Comparison of ENCODE assay signal across 15 cellular contexts in genomic region chr2:121501070-121501469, GRCh38. TPM values are rescaled to one million over a fixed set of nuclear protein-coding genes. Genes with fewer than 3 reads are reported as not detected.
DNase-seq lines count a peak whose midpoint lies in the region; ATAC-seq and TF ChIP-seq lines count a peak whose summit lies in the region.
"Had no signal": no experiment of that assay in that cellular context is flagged by ENCODE, and none has a peak within 500 bp of the region (broad histone marks: within the 10 kb centered on the region; RNA-seq: fewer than 3 reads in every experiment).

No MANE protein-coding gene starts in this region.

- H2AFZ ChIP-seq in mammary epithelial cell (ENCODE audit: low read depth, low read length) (no peak overlapping the region), mesenchymal stem cell (ENCODE audit: low read depth, low read length) (no peak overlapping the region)

- H3K14ac ChIP-seq in mesenchymal stem cell (ENCODE audit: low read length in 2 of 2) = no peak overlapping the region

- H3K4me3 ChIP-seq in CD8-positive, alpha-beta T cell (ENCODE audit: low read depth, low read length) = no peak overlapping the region
- peak overlapping the region in 2 of 3 experiments; percentile 30 to 36 for H3K4me3 ChIP-seq in mammary epithelial cell (replicated peaks in 1 of 3; ENCODE audit: insufficient read depth in 1 of 3, low read depth in 2 of 3, low read length in 3 of 3)
- no peak overlapping the region for H3K4me3 ChIP-seq in mesenchymal stem cell (ENCODE audit: insufficient read depth in 1 of 2, low read depth in 1 of 2, low read length in 2 of 2)

- H3K4me1 Mint-ChIP-seq in CD8-positive, alpha-beta T cell (ENCODE audit: low read depth) = peaks cover 18% of the 10 kb centered on the region

- H2BK120ac ChIP-seq in mesenchymal stem cell (ENCODE audit: low read depth, low read length) = no peak overlapping the region

- H4K91ac ChIP-seq in mesenchymal stem cell (ENCODE audit: low read length) = no peak overlapping the region

- H3K23ac ChIP-seq in mesenchymal stem cell (ENCODE audit: low read length in 2 of 2) = no peak overlapping the region

- H3K4me2 ChIP-seq in mammary epithelial cell (ENCODE audit: insufficient read depth, low read depth, low read length) = peak overlapping the region; percentile 69
- no peak overlapping the region for H3K4me2 ChIP-seq in mesenchymal stem cell (ENCODE audit: low read length, poor library complexity, severe bottlenecking)
- H3K4me2 ChIP-seq: KMS-11 had no signal

- no peak overlapping the region for H4K8ac ChIP-seq in mesenchymal stem cell (ENCODE audit: low read length)

- H2BK5ac ChIP-seq in mesenchymal stem cell (ENCODE audit: low read depth, low read length, poor library complexity, severe bottlenecking) = no peak overlapping the region

- H4K20me1 ChIP-seq in mammary epithelial cell (ENCODE audit: insufficient read depth, low read length) = no peaks in the 10 kb centered on the region

- H3K27me3 Mint-ChIP-seq in CD8-positive, alpha-beta T cell (ENCODE audit: low read depth) = no peaks in the 10 kb centered on the region
- H3K27me3 Mint-ChIP-seq: activated naive CD8-positive, alpha-beta T cell treated with anti-CD3 and anti-CD28 coated beads, Interleukin-2, amount 50 U/mL, for 24 hours; CD4-positive, CD25-positive, alpha-beta regulatory T cell had no signal

- no peak overlapping the region for H3K27ac ChIP-seq in CD8-positive, alpha-beta T cell (ENCODE audit: low read depth, low read length)
- H3K27ac ChIP-seq in mammary epithelial cell (ENCODE audit: insufficient read depth, low read depth, low read length) (peak overlapping the region; percentile 99), mesenchymal stem cell (ENCODE audit: low read length, poor library complexity, severe bottlenecking) (peak overlapping the region; percentile 68)
- H3K27ac ChIP-seq: KMS-11 had no signal

- peaks cover 13% of the 10 kb centered on the region for H3K79me1 ChIP-seq in mesenchymal stem cell (replicated peaks; ENCODE audit: low read length, poor library complexity, severe bottlenecking)

- POLR2A ChIA-PET in CD8-positive, alpha-beta T cell (lab: Charles Lee) = interaction anchor here (0.8 kb wide), 1 partner anchor 30 kb away, joined by 4 read pairs; the partner anchor contains the start of gene RNU4ATAC

- no peak overlapping the region for H3K4me3 Mint-ChIP-seq in CD8-positive, alpha-beta T cell
- H3K4me3 Mint-ChIP-seq: activated naive CD8-positive, alpha-beta T cell treated with anti-CD3 and anti-CD28 coated beads, Interleukin-2, amount 50 U/mL, for 24 hours; CD4-positive, CD25-positive, alpha-beta regulatory T cell had no signal

- H3K9me3 ChIP-seq in CD8-positive, alpha-beta T cell (ENCODE audit: low read length) = no peaks in the 10 kb centered on the region
- H3K9me3 ChIP-seq in mammary epithelial cell (replicated peaks; ENCODE audit: insufficient read depth, low read length) = peaks cover 3% of the 10 kb centered on the region
- no peaks in the 10 kb centered on the region for H3K9me3 ChIP-seq in mesenchymal stem cell (ENCODE audit: control insufficient read depth, low read length)

- H3K9ac ChIP-seq in mammary epithelial cell (ENCODE audit: insufficient read depth, low read length) (peak overlapping the region; percentile 86), mesenchymal stem cell (ENCODE audit: low read length) (no peak overlapping the region)
- H3K9ac ChIP-seq: KMS-11 had no signal

- H3K18ac ChIP-seq in mesenchymal stem cell (ENCODE audit: low read depth in 1 of 2, low read length in 2 of 2) = no peak overlapping the region

- H3K4me1 ChIP-seq in CD8-positive, alpha-beta T cell (ENCODE audit: insufficient read depth, low read length) = no peaks in the 10 kb centered on the region
- peaks cover 52% of the 10 kb centered on the region for H3K4me1 ChIP-seq in mammary epithelial cell (ENCODE audit: insufficient read depth, low read length)
- H3K4me1 ChIP-seq in mesenchymal stem cell (ENCODE audit: control insufficient read depth, insufficient read depth, low read depth, low read length) = peaks cover 5% of the 10 kb centered on the region

- H3K79me2 ChIP-seq in mammary epithelial cell (ENCODE audit: insufficient read depth, low read length) = peaks cover 52% of the 10 kb centered on the region

- in situ Hi-C loops in mammary epithelial cell (cut with MboI; ENCODE audit: low sequenced_read_pairs in 2 of 2) = no loop called here

- H3K9me3 Mint-ChIP-seq in CD8-positive, alpha-beta T cell = peaks cover 4% of the 10 kb centered on the region

- H2BK15ac ChIP-seq in mesenchymal stem cell (ENCODE audit: low read depth, poor library complexity, severe bottlenecking) = no peak overlapping the region

- H3K36me3 ChIP-seq in CD8-positive, alpha-beta T cell (ENCODE audit: insufficient read depth, low read length) = peaks cover 10% of the 10 kb centered on the region
- H3K36me3 ChIP-seq in mammary epithelial cell (ENCODE audit: insufficient read depth, low read length) (peaks cover 7% of the 10 kb centered on the region), mesenchymal stem cell (ENCODE audit: control insufficient read depth in 1 of 2, insufficient read depth in 2 of 2, low read depth in 1 of 2, low read length in 2 of 2) (peaks cover 1 to 34% of the 10 kb centered on the region in 2 experiments)

- BruUV-seq in mammary epithelial cell (replicated peaks; lab: Mats Ljungman, UMichigan) = no TSS peak

- TF ChIP-seq CTCF in CD8-positive, alpha-beta T cell (IDR thresholded peaks at IDR 0.05) = no peak
- TF ChIP-seq CTCF in mammary epithelial cell (conservative IDR thresholded peaks at IDR 0.05 in 1 of 2, IDR thresholded peaks at IDR 0.05 in 1 of 2; ENCODE audit: extremely low read depth in 1 of 2, insufficient read depth in 1 of 2, low read depth in 1 of 2, low read length in 2 of 2) = no peak

- dilution Hi-C loops in mammary epithelial cell (cut with HindIII; ENCODE audit: low sequenced_read_pairs) = no loop called here

- H3K27me3 ChIP-seq in CD8-positive, alpha-beta T cell (ENCODE audit: insufficient read depth, low read length) = no peaks in the 10 kb centered on the region
- no peaks in the 10 kb centered on the region for H3K27me3 ChIP-seq in mammary epithelial cell (ENCODE audit: insufficient read depth, low read length)
- no peaks in the 10 kb centered on the region for H3K27me3 ChIP-seq in mesenchymal stem cell (ENCODE audit: control insufficient read depth in 1 of 2, insufficient read depth in 1 of 2, low read length in 2 of 2)

- CTCF ChIA-PET in CD8-positive, alpha-beta T cell (lab: Charles Lee) = interaction anchor here (1.0 kb wide), 1 partner anchor 8 kb away, joined by 4 read pairs; no protein-coding TSS in a partner anchor
- CTCF ChIA-PET in mammary epithelial cell (lab: Charles Lee; ENCODE audit: low non-redundant PET) = no interaction called here

- peak overlapping the region; percentile 21 for H3K27ac Mint-ChIP-seq in CD8-positive, alpha-beta T cell
- H3K27ac Mint-ChIP-seq: activated naive CD8-positive, alpha-beta T cell treated with anti-CD3 and anti-CD28 coated beads, Interleukin-2, amount 50 U/mL, for 24 hours had no signal

- H3K36me3 Mint-ChIP-seq in CD8-positive, alpha-beta T cell = peaks cover 80% of the 10 kb centered on the region

- H2BK12ac ChIP-seq in mesenchymal stem cell (ENCODE audit: low read length in 2 of 2) = no peak overlapping the region

- no peak for ATAC-seq in CD8-positive, alpha-beta T cell
- ATAC-seq in HG02588 (IDR thresholded peaks at IDR 0.05; ENCODE audit: unreplicated experiment) = peak; percentile 59
- ATAC-seq in GM18861 (IDR thresholded peaks at IDR 0.05; ENCODE audit: unreplicated experiment) = no peak
- ATAC-seq: activated naive CD8-positive, alpha-beta T cell treated with anti-CD3 and anti-CD28 coated beads, Interleukin-2, amount 50 U/mL, for 24 hours had no signal

- intact Hi-C loops in CD8-positive, alpha-beta T cell (cut with DNase I, micrococcal nuclease) = no loop called here
- intact Hi-C loops in mammary epithelial cell (cut with micrococcal nuclease) = loop anchor here (2.0 kb wide), 1 partner anchor 16 kb away; no protein-coding TSS in a partner anchor

- 12% methylated on average over 1 of the region's 1 CpG for WGBS in mammary epithelial cell (ENCODE audit: low coverage, missing lambda C conversion rate)
- WGBS in mesenchymal stem cell = no CpG with 5 or more reads among the region's 1 CpG

- H2AK5ac ChIP-seq in mesenchymal stem cell (ENCODE audit: low read length, severe bottlenecking) = no peak overlapping the region

- no peak for DNase-seq in CD8-positive, alpha-beta T cell
- peak; percentile 92 for DNase-seq in mammary epithelial cell
- DNase-seq in mesenchymal stem cell = peak; percentile 14
- DNase-seq in GOT3 (lab: John Stamatoyannopoulos, UW) = no peak
- DNase-seq in COR-L47 (lab: John Stamatoyannopoulos, UW) = no peak
- no peak for DNase-seq in NCI-H226
- DNase-seq: activated CD4-positive, alpha-beta T cell treated with anti-CD3 and anti-CD28 coated beads, Interleukin-2, amount 50 U/mL, for 1 hour; activated naive CD8-positive, alpha-beta T cell treated with anti-CD3 and anti-CD28 coated beads, Interleukin-2, amount 50 U/mL, for 24 hours; CD4-positive, CD25-positive, alpha-beta regulatory T cell; NCI-H510A treated with DMSO at 0.1 percent for 48 hours had no signal

- H3K4ac ChIP-seq in mesenchymal stem cell (ENCODE audit: low read depth in 1 of 2, low read length in 2 of 2) = no peak overlapping the region

RNA-seq across cellular contexts. Expression of gene RNU4ATAC, which starts 29.6 kb away (rescaled TPM):
- total RNA-seq in CD8-positive, alpha-beta T cell = not detected
- total RNA-seq in mammary epithelial cell = under 1 TPM in 1 of 2 donors, not detected in 1; under 0.01 TPM
- polyA plus RNA-seq in mammary epithelial cell = not detected
- not detected for polyA minus RNA-seq in mammary epithelial cell
- polyA plus RNA-seq in mesenchymal stem cell (2013, experiment 1 of 2) = not detected
- not detected for polyA plus RNA-seq in mesenchymal stem cell (2013, experiment 2 of 2)
- total RNA-seq: CD4-positive, CD25-positive, alpha-beta regulatory T cell; epithelial cell of proximal tubule; liver had no signal
- polyA plus RNA-seq: CD4-positive, CD25-positive, alpha-beta regulatory T cell had no signal

Comparison
In these comparisons a context has a peak if more than half of its experiments do, and no peak if none do; other contexts are left out.
1. DNase-seq: peak in mammary epithelial cell (single experiment) and mesenchymal stem cell (single experiment); none in CD8-positive, alpha-beta T cell (0 of 7), GOT3 (single experiment), COR-L47 (single experiment) and NCI-H226 (single experiment).
2. H3K4me3 ChIP-seq: peak in mammary epithelial cell (2 of 3); none in CD8-positive, alpha-beta T cell (single experiment) and mesenchymal stem cell (0 of 2).